ENCODE assay signal across 3 cellular contexts in the genomic region with DNA sequence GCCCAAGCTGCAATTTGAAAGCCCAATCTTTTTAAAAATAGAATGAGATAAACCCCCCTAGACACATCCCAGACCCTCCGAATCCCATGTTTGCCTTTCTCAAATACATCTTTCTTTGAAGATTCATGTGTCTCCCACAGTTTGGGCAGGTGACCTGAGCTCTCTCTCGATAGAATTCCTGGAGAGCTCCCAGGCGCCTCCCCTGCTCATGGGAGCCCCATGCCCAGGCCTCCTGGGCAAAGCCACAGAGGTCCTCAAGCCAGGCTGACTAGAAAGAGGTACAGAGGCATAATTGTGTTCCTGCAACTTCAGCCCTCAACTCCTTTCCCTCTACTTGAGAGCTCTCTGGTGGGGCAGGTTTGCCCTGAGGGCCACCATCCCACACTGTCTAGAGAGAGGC.
TF ChIP-seq lines count a peak whose summit lies in the region.

No MANE protein-coding gene starts in this region.

TF ChIP-seq in SK-N-SH treated with all-trans-retinoic acid at 6 μM for 48 hours, 23 proteins besides CTCF, POLR2A, EP300 and RAD21 (continued from another document):
- TF ChIP-seq, protein P1, sequence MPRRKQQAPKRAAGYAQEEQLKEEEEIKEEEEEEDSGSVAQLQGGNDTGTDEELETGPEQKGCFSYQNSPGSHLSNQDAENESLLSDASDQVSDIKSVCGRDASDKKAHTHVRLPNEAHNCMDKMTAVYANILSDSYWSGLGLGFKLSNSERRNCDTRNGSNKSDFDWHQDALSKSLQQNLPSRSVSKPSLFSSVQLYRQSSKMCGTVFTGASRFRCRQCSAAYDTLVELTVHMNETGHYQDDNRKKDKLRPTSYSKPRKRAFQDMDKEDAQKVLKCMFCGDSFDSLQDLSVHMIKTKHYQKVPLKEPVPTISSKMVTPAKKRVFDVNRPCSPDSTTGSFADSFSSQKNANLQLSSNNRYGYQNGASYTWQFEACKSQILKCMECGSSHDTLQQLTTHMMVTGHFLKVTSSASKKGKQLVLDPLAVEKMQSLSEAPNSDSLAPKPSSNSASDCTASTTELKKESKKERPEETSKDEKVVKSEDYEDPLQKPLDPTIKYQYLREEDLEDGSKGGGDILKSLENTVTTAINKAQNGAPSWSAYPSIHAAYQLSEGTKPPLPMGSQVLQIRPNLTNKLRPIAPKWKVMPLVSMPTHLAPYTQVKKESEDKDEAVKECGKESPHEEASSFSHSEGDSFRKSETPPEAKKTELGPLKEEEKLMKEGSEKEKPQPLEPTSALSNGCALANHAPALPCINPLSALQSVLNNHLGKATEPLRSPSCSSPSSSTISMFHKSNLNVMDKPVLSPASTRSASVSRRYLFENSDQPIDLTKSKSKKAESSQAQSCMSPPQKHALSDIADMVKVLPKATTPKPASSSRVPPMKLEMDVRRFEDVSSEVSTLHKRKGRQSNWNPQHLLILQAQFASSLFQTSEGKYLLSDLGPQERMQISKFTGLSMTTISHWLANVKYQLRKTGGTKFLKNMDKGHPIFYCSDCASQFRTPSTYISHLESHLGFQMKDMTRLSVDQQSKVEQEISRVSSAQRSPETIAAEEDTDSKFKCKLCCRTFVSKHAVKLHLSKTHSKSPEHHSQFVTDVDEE (CRISPR knock-in tag; IDR thresholded peaks at IDR 0.05) = no peak
- TF ChIP-seq ISL1 (CRISPR knock-in tag; IDR thresholded peaks at IDR 0.05) (no peak), RARB (CRISPR knock-in tag; IDR thresholded peaks at IDR 0.05) (no peak), ZNF70 (CRISPR knock-in tag; IDR thresholded peaks at IDR 0.05) (no peak), ZNF565 (CRISPR knock-in tag; conservative IDR thresholded peaks at IDR 0.05; ENCODE audit: low read depth) (no peak), GLIS3 (CRISPR knock-in tag; IDR thresholded peaks at IDR 0.05) (no peak), CSDC2 (CRISPR knock-in tag; IDR thresholded peaks at IDR 0.05) (no peak), ESRRG (CRISPR knock-in tag; IDR thresholded peaks at IDR 0.05) (no peak), ZFP30 (CRISPR knock-in tag; IDR thresholded peaks at IDR 0.05) (no peak), ZNF8 (CRISPR knock-in tag; IDR thresholded peaks at IDR 0.05) (no peak)
- TF ChIP-seq, protein P2, sequence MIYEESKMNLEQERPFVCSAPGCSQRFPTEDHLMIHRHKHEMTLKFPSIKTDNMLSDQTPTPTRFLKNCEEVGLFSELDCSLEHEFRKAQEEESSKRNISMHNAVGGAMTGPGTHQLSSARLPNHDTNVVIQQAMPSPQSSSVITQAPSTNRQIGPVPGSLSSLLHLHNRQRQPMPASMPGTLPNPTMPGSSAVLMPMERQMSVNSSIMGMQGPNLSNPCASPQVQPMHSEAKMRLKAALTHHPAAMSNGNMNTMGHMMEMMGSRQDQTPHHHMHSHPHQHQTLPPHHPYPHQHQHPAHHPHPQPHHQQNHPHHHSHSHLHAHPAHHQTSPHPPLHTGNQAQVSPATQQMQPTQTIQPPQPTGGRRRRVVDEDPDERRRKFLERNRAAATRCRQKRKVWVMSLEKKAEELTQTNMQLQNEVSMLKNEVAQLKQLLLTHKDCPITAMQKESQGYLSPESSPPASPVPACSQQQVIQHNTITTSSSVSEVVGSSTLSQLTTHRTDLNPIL (CRISPR knock-in tag; IDR thresholded peaks at IDR 0.05; ENCODE audit: low read depth) = no peak
- TF ChIP-seq, protein P3, sequence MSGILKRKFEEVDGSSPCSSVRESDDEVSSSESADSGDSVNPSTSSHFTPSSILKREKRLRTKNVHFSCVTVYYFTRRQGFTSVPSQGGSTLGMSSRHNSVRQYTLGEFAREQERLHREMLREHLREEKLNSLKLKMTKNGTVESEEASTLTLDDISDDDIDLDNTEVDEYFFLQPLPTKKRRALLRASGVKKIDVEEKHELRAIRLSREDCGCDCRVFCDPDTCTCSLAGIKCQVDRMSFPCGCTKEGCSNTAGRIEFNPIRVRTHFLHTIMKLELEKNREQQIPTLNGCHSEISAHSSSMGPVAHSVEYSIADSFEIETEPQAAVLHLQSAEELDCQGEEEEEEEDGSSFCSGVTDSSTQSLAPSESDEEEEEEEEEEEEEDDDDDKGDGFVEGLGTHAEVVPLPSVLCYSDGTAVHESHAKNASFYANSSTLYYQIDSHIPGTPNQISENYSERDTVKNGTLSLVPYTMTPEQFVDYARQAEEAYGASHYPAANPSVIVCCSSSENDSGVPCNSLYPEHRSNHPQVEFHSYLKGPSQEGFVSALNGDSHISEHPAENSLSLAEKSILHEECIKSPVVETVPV (CRISPR knock-in tag; IDR thresholded peaks at IDR 0.05) = no peak

TF ChIP-seq in SK-N-SH, 30 proteins besides CTCF, POLR2A, EP300 and RAD21:
- TF ChIP-seq, protein P4, sequence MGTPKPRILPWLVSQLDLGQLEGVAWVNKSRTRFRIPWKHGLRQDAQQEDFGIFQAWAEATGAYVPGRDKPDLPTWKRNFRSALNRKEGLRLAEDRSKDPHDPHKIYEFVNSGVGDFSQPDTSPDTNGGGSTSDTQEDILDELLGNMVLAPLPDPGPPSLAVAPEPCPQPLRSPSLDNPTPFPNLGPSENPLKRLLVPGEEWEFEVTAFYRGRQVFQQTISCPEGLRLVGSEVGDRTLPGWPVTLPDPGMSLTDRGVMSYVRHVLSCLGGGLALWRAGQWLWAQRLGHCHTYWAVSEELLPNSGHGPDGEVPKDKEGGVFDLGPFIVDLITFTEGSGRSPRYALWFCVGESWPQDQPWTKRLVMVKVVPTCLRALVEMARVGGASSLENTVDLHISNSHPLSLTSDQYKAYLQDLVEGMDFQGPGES (IDR thresholded peaks at IDR 0.05; ENCODE audit: low read depth, low read length) = no peak
- TF ChIP-seq FOSL2 (IDR thresholded peaks at IDR 0.05; ENCODE audit: borderline replicate concordance, low read depth) (no peak), GABPA (IDR thresholded peaks at IDR 0.05; ENCODE audit: low read depth) (no peak), MEF2A (IDR thresholded peaks at IDR 0.05; ENCODE audit: borderline replicate concordance, low read depth) (no peak), CHD2 (IDR thresholded peaks at IDR 0.05; ENCODE audit: low read length, partially characterized antibody) (no peak), RFX5 (IDR thresholded peaks at IDR 0.05; ENCODE audit: low read length) (no peak), TAF1 (IDR thresholded peaks at IDR 0.05; ENCODE audit: borderline replicate concordance, low read depth, low read length) (no peak), RXRA (IDR thresholded peaks at IDR 0.05; ENCODE audit: borderline replicate concordance, low read depth) (no peak), JUND (IDR thresholded peaks at IDR 0.05) (no peak), RCOR1 (IDR thresholded peaks at IDR 0.05; ENCODE audit: low read length) (no peak), NRF1 (IDR thresholded peaks at IDR 0.05; ENCODE audit: low read depth, low read length) (no peak), MXI1 (IDR thresholded peaks at IDR 0.05; ENCODE audit: low read depth, low read length) (no peak)
- TF ChIP-seq, protein P5, sequence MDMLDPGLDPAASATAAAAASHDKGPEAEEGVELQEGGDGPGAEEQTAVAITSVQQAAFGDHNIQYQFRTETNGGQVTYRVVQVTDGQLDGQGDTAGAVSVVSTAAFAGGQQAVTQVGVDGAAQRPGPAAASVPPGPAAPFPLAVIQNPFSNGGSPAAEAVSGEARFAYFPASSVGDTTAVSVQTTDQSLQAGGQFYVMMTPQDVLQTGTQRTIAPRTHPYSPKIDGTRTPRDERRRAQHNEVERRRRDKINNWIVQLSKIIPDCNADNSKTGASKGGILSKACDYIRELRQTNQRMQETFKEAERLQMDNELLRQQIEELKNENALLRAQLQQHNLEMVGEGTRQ (IDR thresholded peaks at IDR 0.05; ENCODE audit: borderline replicate concordance, low read depth, low read length) = no peak

TF ChIP-seq in GM23338, 12 proteins besides CTCF, POLR2A, EP300 and RAD21 (continued from another document):
- TF ChIP-seq POLR2AphosphoS5 (IDR thresholded peaks at IDR 0.05; ENCODE audit: low read depth) (no peak), ZNF114 (CRISPR knock-in tag; IDR thresholded peaks at IDR 0.05) (no peak), CREB1 (CRISPR knock-in tag; IDR thresholded peaks at IDR 0.05; ENCODE audit: low read depth) (no peak), EZH2 (IDR thresholded peaks at IDR 0.05; ENCODE audit: low read depth, unreplicated experiment) (no peak)
- TF ChIP-seq, protein P6, sequence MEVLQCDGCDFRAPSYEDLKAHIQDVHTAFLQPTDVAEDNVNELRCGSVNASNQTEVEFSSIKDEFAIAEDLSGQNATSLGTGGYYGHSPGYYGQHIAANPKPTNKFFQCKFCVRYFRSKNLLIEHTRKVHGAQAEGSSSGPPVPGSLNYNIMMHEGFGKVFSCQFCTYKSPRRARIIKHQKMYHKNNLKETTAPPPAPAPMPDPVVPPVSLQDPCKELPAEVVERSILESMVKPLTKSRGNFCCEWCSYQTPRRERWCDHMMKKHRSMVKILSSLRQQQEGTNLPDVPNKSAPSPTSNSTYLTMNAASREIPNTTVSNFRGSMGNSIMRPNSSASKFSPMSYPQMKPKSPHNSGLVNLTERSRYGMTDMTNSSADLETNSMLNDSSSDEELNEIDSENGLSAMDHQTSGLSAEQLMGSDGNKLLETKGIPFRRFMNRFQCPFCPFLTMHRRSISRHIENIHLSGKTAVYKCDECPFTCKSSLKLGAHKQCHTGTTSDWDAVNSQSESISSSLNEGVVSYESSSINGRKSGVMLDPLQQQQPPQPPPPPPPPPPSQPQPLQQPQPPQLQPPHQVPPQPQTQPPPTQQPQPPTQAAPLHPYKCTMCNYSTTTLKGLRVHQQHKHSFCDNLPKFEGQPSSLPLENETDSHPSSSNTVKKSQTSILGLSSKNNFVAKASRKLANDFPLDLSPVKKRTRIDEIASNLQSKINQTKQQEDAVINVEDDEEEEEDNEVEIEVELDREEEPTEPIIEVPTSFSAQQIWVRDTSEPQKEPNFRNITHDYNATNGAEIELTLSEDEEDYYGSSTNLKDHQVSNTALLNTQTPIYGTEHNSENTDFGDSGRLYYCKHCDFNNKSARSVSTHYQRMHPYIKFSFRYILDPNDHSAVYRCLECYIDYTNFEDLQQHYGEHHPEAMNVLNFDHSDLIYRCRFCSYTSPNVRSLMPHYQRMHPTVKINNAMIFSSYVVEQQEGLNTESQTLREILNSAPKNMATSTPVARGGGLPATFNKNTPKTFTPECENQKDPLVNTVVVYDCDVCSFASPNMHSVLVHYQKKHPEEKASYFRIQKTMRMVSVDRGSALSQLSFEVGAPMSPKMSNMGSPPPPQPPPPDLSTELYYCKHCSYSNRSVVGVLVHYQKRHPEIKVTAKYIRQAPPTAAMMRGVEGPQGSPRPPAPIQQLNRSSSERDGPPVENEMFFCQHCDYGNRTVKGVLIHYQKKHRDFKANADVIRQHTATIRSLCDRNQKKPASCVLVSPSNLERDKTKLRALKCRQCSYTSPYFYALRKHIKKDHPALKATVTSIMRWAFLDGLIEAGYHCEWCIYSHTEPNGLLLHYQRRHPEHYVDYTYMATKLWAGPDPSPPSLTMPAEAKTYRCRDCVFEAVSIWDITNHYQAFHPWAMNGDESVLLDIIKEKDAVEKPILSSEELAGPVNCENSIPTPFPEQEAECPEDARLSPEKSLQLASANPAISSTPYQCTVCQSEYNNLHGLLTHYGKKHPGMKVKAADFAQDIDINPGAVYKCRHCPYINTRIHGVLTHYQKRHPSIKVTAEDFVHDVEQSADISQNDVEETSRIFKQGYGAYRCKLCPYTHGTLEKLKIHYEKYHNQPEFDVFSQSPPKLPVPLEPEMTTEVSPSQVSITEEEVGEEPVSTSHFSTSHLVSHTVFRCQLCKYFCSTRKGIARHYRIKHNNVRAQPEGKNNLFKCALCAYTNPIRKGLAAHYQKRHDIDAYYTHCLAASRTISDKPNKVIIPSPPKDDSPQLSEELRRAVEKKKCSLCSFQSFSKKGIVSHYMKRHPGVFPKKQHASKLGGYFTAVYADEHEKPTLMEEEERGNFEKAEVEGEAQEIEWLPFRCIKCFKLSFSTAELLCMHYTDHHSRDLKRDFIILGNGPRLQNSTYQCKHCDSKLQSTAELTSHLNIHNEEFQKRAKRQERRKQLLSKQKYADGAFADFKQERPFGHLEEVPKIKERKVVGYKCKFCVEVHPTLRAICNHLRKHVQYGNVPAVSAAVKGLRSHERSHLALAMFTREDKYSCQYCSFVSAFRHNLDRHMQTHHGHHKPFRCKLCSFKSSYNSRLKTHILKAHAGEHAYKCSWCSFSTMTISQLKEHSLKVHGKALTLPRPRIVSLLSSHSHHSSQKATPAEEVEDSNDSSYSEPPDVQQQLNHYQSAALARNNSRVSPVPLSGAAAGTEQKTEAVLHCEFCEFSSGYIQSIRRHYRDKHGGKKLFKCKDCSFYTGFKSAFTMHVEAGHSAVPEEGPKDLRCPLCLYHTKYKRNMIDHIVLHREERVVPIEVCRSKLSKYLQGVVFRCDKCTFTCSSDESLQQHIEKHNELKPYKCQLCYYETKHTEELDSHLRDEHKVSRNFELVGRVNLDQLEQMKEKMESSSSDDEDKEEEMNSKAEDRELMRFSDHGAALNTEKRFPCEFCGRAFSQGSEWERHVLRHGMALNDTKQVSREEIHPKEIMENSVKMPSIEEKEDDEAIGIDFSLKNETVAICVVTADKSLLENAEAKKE (CRISPR knock-in tag; IDR thresholded peaks at IDR 0.05) = no peak
- TF ChIP-seq, protein P7, sequence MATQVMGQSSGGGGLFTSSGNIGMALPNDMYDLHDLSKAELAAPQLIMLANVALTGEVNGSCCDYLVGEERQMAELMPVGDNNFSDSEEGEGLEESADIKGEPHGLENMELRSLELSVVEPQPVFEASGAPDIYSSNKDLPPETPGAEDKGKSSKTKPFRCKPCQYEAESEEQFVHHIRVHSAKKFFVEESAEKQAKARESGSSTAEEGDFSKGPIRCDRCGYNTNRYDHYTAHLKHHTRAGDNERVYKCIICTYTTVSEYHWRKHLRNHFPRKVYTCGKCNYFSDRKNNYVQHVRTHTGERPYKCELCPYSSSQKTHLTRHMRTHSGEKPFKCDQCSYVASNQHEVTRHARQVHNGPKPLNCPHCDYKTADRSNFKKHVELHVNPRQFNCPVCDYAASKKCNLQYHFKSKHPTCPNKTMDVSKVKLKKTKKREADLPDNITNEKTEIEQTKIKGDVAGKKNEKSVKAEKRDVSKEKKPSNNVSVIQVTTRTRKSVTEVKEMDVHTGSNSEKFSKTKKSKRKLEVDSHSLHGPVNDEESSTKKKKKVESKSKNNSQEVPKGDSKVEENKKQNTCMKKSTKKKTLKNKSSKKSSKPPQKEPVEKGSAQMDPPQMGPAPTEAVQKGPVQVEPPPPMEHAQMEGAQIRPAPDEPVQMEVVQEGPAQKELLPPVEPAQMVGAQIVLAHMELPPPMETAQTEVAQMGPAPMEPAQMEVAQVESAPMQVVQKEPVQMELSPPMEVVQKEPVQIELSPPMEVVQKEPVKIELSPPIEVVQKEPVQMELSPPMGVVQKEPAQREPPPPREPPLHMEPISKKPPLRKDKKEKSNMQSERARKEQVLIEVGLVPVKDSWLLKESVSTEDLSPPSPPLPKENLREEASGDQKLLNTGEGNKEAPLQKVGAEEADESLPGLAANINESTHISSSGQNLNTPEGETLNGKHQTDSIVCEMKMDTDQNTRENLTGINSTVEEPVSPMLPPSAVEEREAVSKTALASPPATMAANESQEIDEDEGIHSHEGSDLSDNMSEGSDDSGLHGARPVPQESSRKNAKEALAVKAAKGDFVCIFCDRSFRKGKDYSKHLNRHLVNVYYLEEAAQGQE (IDR thresholded peaks at IDR 0.05; ENCODE audit: unreplicated experiment) = no peak
